ENCODE assay signal across 8 cellular contexts in genomic region chr12:98424726-98425401, GRCh38.
A peak's percentile ranks its signal among the peaks of the same experiment; 100 is the strongest.
DNase-seq lines count a peak whose midpoint lies in the region; ATAC-seq and TF ChIP-seq lines count a peak whose summit lies in the region.

No MANE protein-coding gene starts in this region.

- TF ChIP-seq EP300 in sigmoid colon (IDR thresholded peaks at IDR 0.05), result no peak

- H3K9me3 ChIP-seq in sigmoid colon, result no peaks in the 10 kb centered on the region

- WGBS in sigmoid colon, 2 donors, result 10 to 20% methylated on average over 9 of the region's 9 CpGs

- intact Hi-C loops in left ventricle myocardium superior (cut with micrococcal nuclease), result loop anchor here (10.0 kb wide), 1 partner anchor 80 kb away; no protein-coding TSS in a partner anchor
- intact Hi-C loops in sigmoid colon (cut with DNase I), result loop anchor here (2.0 kb wide), 1 partner anchor 90 kb away; the partner anchor contains the start of gene TMPO

- no peak overlapping the region for H3K27ac ChIP-seq in sigmoid colon

- DNase-seq in HFF-Myc (ENCODE audit: extremely low read depth, low read depth), result peak; percentile 79
- peak; percentile 61 for DNase-seq in MV-4-11 (lab: John Stamatoyannopoulos, UW)
- DNase-seq in amygdala (lab: John Stamatoyannopoulos, UW), result peak in 34 of 56 donors; percentile 2 to 76 (median 19)
- peak; percentile 64 for DNase-seq in left ventricle myocardium superior
- no peak for DNase-seq in sigmoid colon

- no peaks in the 10 kb centered on the region for H3K36me3 ChIP-seq in sigmoid colon

- TF ChIP-seq CTCF in GM12873 (IDR thresholded peaks at IDR 0.05; ENCODE audit: insufficient read depth, low read depth, low read length, missing control alignments) (peak; percentile 71), HFF-Myc (IDR thresholded peaks at IDR 0.05; ENCODE audit: low read depth, low read length, missing control alignments) (peak; percentile 55), sigmoid colon (IDR thresholded peaks at IDR 0.05) (peak; percentile 23 to 74 (median 56))

- no peak for TF ChIP-seq POLR2A in sigmoid colon (IDR thresholded peaks at IDR 0.05)

- H3K4me3 ChIP-seq in HFF-Myc (replicated peaks; ENCODE audit: low read depth, low read length), result no peak overlapping the region
- H3K4me3 ChIP-seq in sigmoid colon, result no peak overlapping the region

- H3K27me3 ChIP-seq in sigmoid colon, result no peaks in the 10 kb centered on the region

- peaks cover 0 to 18% (median 10%) of the 10 kb centered on the region in 4 donors for H3K4me1 ChIP-seq in sigmoid colon

- ATAC-seq in SK-N-SH treated with all-trans-retinoic acid at 6 μM for 48 hours (peak; percentile 95), left ventricle myocardium superior (peak; percentile 73), GM19023 (IDR thresholded peaks at IDR 0.05; ENCODE audit: unreplicated experiment) (no peak)

TF ChIP-seq in SK-N-SH treated with all-trans-retinoic acid at 6 μM for 48 hours, 23 proteins besides CTCF, POLR2A, EP300 and RAD21:
- TF ChIP-seq CSRNP3 (CRISPR knock-in tag; IDR thresholded peaks at IDR 0.05), result no peak
- TF ChIP-seq ESRRG (CRISPR knock-in tag; IDR thresholded peaks at IDR 0.05), result no peak
- no peak for TF ChIP-seq BACH2 (CRISPR knock-in tag; IDR thresholded peaks at IDR 0.05; ENCODE audit: borderline replicate concordance)
- TF ChIP-seq CSDC2 (CRISPR knock-in tag; IDR thresholded peaks at IDR 0.05), result no peak
- no peak for TF ChIP-seq ZNF565 (CRISPR knock-in tag; conservative IDR thresholded peaks at IDR 0.05; ENCODE audit: low read depth)
- no peak for TF ChIP-seq POU6F1 (CRISPR knock-in tag; IDR thresholded peaks at IDR 0.05; ENCODE audit: borderline replicate concordance, low read depth)
- no peak for TF ChIP-seq ZFP3 (CRISPR knock-in tag; IDR thresholded peaks at IDR 0.05)
- no peak for TF ChIP-seq RARB (CRISPR knock-in tag; IDR thresholded peaks at IDR 0.05)
- TF ChIP-seq, protein P1, sequence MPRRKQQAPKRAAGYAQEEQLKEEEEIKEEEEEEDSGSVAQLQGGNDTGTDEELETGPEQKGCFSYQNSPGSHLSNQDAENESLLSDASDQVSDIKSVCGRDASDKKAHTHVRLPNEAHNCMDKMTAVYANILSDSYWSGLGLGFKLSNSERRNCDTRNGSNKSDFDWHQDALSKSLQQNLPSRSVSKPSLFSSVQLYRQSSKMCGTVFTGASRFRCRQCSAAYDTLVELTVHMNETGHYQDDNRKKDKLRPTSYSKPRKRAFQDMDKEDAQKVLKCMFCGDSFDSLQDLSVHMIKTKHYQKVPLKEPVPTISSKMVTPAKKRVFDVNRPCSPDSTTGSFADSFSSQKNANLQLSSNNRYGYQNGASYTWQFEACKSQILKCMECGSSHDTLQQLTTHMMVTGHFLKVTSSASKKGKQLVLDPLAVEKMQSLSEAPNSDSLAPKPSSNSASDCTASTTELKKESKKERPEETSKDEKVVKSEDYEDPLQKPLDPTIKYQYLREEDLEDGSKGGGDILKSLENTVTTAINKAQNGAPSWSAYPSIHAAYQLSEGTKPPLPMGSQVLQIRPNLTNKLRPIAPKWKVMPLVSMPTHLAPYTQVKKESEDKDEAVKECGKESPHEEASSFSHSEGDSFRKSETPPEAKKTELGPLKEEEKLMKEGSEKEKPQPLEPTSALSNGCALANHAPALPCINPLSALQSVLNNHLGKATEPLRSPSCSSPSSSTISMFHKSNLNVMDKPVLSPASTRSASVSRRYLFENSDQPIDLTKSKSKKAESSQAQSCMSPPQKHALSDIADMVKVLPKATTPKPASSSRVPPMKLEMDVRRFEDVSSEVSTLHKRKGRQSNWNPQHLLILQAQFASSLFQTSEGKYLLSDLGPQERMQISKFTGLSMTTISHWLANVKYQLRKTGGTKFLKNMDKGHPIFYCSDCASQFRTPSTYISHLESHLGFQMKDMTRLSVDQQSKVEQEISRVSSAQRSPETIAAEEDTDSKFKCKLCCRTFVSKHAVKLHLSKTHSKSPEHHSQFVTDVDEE (CRISPR knock-in tag; IDR thresholded peaks at IDR 0.05), result no peak
- no peak for TF ChIP-seq ZNF70 (CRISPR knock-in tag; IDR thresholded peaks at IDR 0.05)
- no peak for TF ChIP-seq OSR1 (CRISPR knock-in tag; IDR thresholded peaks at IDR 0.05)
- no peak for TF ChIP-seq TOX (CRISPR knock-in tag; IDR thresholded peaks at IDR 0.05; ENCODE audit: borderline replicate concordance)
- TF ChIP-seq SNAI2 (CRISPR knock-in tag; IDR thresholded peaks at IDR 0.05), result no peak
